Comparison of ENCODE assay signal across 8 cellular contexts in genomic region chr22:37187552-37187890, GRCh38. TPM values are rescaled to one million over a fixed set of nuclear protein-coding genes. Genes with fewer than 3 reads are reported as not detected.
DNase-seq lines count a peak whose midpoint lies in the region; ATAC-seq and TF ChIP-seq lines count a peak whose summit lies in the region.

No MANE protein-coding gene starts in this region.

- TF ChIP-seq CTCF in sigmoid colon (IDR thresholded peaks at IDR 0.05) = no peak

- H3K27ac ChIP-seq in right cardiac atrium (ENCODE audit: low read length) (peak overlapping the region; percentile 76), sigmoid colon (peak overlapping the region; percentile 82 to 88 (median 84))

- no peaks in the 10 kb centered on the region for H3K9me3 Mint-ChIP-seq in activated T-helper 17 cell treated with anti-CD3 and anti-CD28 coated beads, Interleukin-2, amount 50 U/mL, for 72 hours

- H3K27me3 ChIP-seq in right cardiac atrium (ENCODE audit: control insufficient read depth, insufficient read depth) (no peaks in the 10 kb centered on the region), sigmoid colon (no peaks in the 10 kb centered on the region)

- no peaks in the 10 kb centered on the region for H3K27me3 Mint-ChIP-seq in activated T-helper 17 cell treated with anti-CD3 and anti-CD28 coated beads, Interleukin-2, amount 50 U/mL, for 72 hours

- H3K27ac Mint-ChIP-seq in activated T-helper 17 cell treated with anti-CD3 and anti-CD28 coated beads, Interleukin-2, amount 50 U/mL, for 72 hours = peak overlapping the region; percentile 74

- TF ChIP-seq EP300 in sigmoid colon (IDR thresholded peaks at IDR 0.05) = no peak

- no peaks in the 10 kb centered on the region for H3K36me3 Mint-ChIP-seq in activated T-helper 17 cell treated with anti-CD3 and anti-CD28 coated beads, Interleukin-2, amount 50 U/mL, for 72 hours (ENCODE audit: low read depth)

- 7% methylated on average over 5 of the region's 5 CpGs for WGBS in right cardiac atrium
- 6 to 35% methylated on average over 5 of the region's 5 CpGs for WGBS in sigmoid colon, 2 donors

- intact Hi-C loops in right cardiac atrium (cut with DNase I) (no loop called here), sigmoid colon (cut with DNase I) (no loop called here)

- peaks cover 14% of the 10 kb centered on the region for H3K4me1 Mint-ChIP-seq in activated T-helper 17 cell treated with anti-CD3 and anti-CD28 coated beads, Interleukin-2, amount 50 U/mL, for 72 hours

- DNase-seq in right cardiac atrium (peak in 2 of 3 donors; percentile 32 to 76), sigmoid colon (no peak), NOMO-1 treated with DMSO at 0.1 percent for 48 hours (lab: John Stamatoyannopoulos, UW; ENCODE audit: unreplicated experiment) (no peak), NCI-H1105 (lab: John Stamatoyannopoulos, UW) (no peak), NCI-H146 treated with DMSO at 0.1 percent for 48 hours (lab: John Stamatoyannopoulos, UW; ENCODE audit: unreplicated experiment) (no peak)
- no peak for DNase-seq in effector CD4-positive, alpha-beta T cell

- peak overlapping the region; percentile 77 for H3K9ac ChIP-seq in ES-I3 (ENCODE audit: low read depth, low read length)

- no peak for ATAC-seq in activated T-helper 17 cell treated with anti-CD3 and anti-CD28 coated beads, Interleukin-2, amount 50 U/mL, for 72 hours (replicated peaks)
- peak; percentile 30 to 47 for ATAC-seq in right cardiac atrium

- H3K4me3 ChIP-seq in right cardiac atrium (ENCODE audit: low read length) = peak overlapping the region; percentile 25
- peak overlapping the region in 3 of 4 donors; percentile 38 to 47 (median 42) for H3K4me3 ChIP-seq in sigmoid colon

- H3K4me3 Mint-ChIP-seq in activated T-helper 17 cell treated with anti-CD3 and anti-CD28 coated beads, Interleukin-2, amount 50 U/mL, for 72 hours = no peak overlapping the region

- H3K9me3 ChIP-seq in ES-I3 (ENCODE audit: control insufficient read depth, insufficient read depth, low read length) = peaks cover 7% of the 10 kb centered on the region
- no peaks in the 10 kb centered on the region for H3K9me3 ChIP-seq in right cardiac atrium (ENCODE audit: control insufficient read depth, low read length)
- H3K9me3 ChIP-seq in sigmoid colon = no peaks in the 10 kb centered on the region

- peaks cover 16% of the 10 kb centered on the region for H3K4me1 ChIP-seq in ES-I3 (ENCODE audit: insufficient read depth, low read length)
- H3K4me1 ChIP-seq in right cardiac atrium (ENCODE audit: control insufficient read depth, insufficient read depth, low read length) = peaks cover 9% of the 10 kb centered on the region
- H3K4me1 ChIP-seq in sigmoid colon = peaks cover 0 to 42% (median 29%) of the 10 kb centered on the region in 4 donors

- H3K36me3 ChIP-seq in ES-I3 (ENCODE audit: insufficient read depth, low read length) = no peaks in the 10 kb centered on the region
- H3K36me3 ChIP-seq in sigmoid colon = no peaks in the 10 kb centered on the region

- TF ChIP-seq POLR2A in sigmoid colon (IDR thresholded peaks at IDR 0.05) = no peak

RNA-seq across cellular contexts. Expression of gene C1QTNF6, which starts 0.5 kb away (rescaled TPM):
- 10 to 100 TPM in 1 of 2 donors, 1 to 10 TPM in 1; 5.0 to 16.3 TPM for total RNA-seq in activated T-helper 17 cell treated with anti-CD3 and anti-CD28 coated beads, Interleukin-2, amount 50 U/mL, for 72 hours
- total RNA-seq in right cardiac atrium (1 to 10 TPM; 2.8 to 3.3 (median 2.8) TPM), sigmoid colon (1 to 10 TPM; 1.1 to 5.5 (median 1.6) TPM)
- polyA plus RNA-seq in right cardiac atrium (2.0 TPM), sigmoid colon (10 to 100 TPM in 1 of 3 donors, 1 to 10 TPM in 2; 1.8 to 12.1 (median 1.8) TPM)

RNA-seq across cellular contexts. Expression of gene SSTR3, which starts 24.8 kb away (rescaled TPM):
- total RNA-seq in activated T-helper 17 cell treated with anti-CD3 and anti-CD28 coated beads, Interleukin-2, amount 50 U/mL, for 72 hours = 10 to 100 TPM in 1 of 2 donors, 1 to 10 TPM in 1; 2.6 to 16.2 TPM
- total RNA-seq in right cardiac atrium (not detected), sigmoid colon (under 1 TPM in 1 of 4 donors, not detected in 3; 0.36 TPM)
- polyA plus RNA-seq in right cardiac atrium (not detected), sigmoid colon (1 to 10 TPM in 1 of 3 donors, not detected in 2; 1.7 TPM)

RNA-seq across cellular contexts. Expression of gene IL2RB, which starts 37.8 kb away (rescaled TPM):
- 100 to 1,000 TPM; 425 to 498 TPM for total RNA-seq in activated T-helper 17 cell treated with anti-CD3 and anti-CD28 coated beads, Interleukin-2, amount 50 U/mL, for 72 hours
- under 1 TPM; 0.63 to 0.97 (median 0.72) TPM for total RNA-seq in right cardiac atrium
- polyA plus RNA-seq in right cardiac atrium = 0.32 TPM
- under 1 TPM in 3 of 4 donors, not detected in 1; under 0.01 to 0.33 (median 0.14) TPM for total RNA-seq in sigmoid colon
- 1 to 10 TPM in 1 of 3 donors, under 1 TPM in 2; under 0.01 to 9.7 (median 0.46) TPM for polyA plus RNA-seq in sigmoid colon

RNA-seq across cellular contexts. Expression of gene RAC2, which starts 56.5 kb away (rescaled TPM):
- total RNA-seq in activated T-helper 17 cell treated with anti-CD3 and anti-CD28 coated beads, Interleukin-2, amount 50 U/mL, for 72 hours = 1,000 to 10,000 TPM in 1 of 2 donors, 100 to 1,000 TPM in 1; 674 to 1,069 TPM
- 1 to 10 TPM; 3.6 to 8.6 (median 5.7) TPM for total RNA-seq in right cardiac atrium
- polyA plus RNA-seq in right cardiac atrium = 1.8 TPM
- 1 to 10 TPM; 3.0 to 8.0 (median 5.0) TPM for total RNA-seq in sigmoid colon
- 100 to 1,000 TPM in 1 of 3 donors, 10 to 100 TPM in 2; 14.8 to 138 (median 17.4) TPM for polyA plus RNA-seq in sigmoid colon

Comparison
In these comparisons a context has a peak if more than half of its experiments do, and no peak if none do; other contexts are left out.
1. DNase-seq: peak in right cardiac atrium (2 of 3); none in sigmoid colon (single experiment), NOMO-1 treated with DMSO at 0.1 percent for 48 hours (single experiment), effector CD4-positive, alpha-beta T cell (single experiment), NCI-H1105 (single experiment) and NCI-H146 treated with DMSO at 0.1 percent for 48 hours (single experiment).
2. RNA of gene IL2RB, which starts 37.8 kb away (total RNA-seq): 425 to 498 TPM in activated T-helper 17 cell treated with anti-CD3 and anti-CD28 coated beads, Interleukin-2, amount 50 U/mL, for 72 hours; 0.63 to 0.97 TPM in right cardiac atrium and under 0.01 to 0.33 TPM in sigmoid colon; every median in the first group is over 100 times any median in the second.